8 cellular contexts compared by ENCODE assay signal in genomic region chr9:127927457-127928231, GRCh38. TPM values are rescaled to one million over a fixed set of nuclear protein-coding genes. Genes with fewer than 3 reads are reported as not detected.
A peak's percentile ranks its signal among the peaks of the same experiment; 100 is the strongest.
DNase-seq lines count a peak whose midpoint lies in the region; ATAC-seq and TF ChIP-seq lines count a peak whose summit lies in the region.

No MANE protein-coding gene starts in this region.

- no peak for TF ChIP-seq CTCF in lower leg skin (IDR thresholded peaks at IDR 0.05)

- no peak overlapping the region for H3K27ac Mint-ChIP-seq in activated T-cell treated with anti-CD3 and anti-CD28 coated beads, Interleukin-2, amount 50 U/mL, for 24 hours

- peaks cover 18% of the 10 kb centered on the region for H3K27me3 Mint-ChIP-seq in activated T-cell treated with anti-CD3 and anti-CD28 coated beads, Interleukin-2, amount 50 U/mL, for 24 hours

- H3K4me3 Mint-ChIP-seq in activated T-cell treated with anti-CD3 and anti-CD28 coated beads, Interleukin-2, amount 50 U/mL, for 24 hours: peak overlapping the region; percentile 75

- no peak for TF ChIP-seq POLR2A in lower leg skin (IDR thresholded peaks at IDR 0.05)

- H3K9me3 Mint-ChIP-seq in activated T-cell treated with anti-CD3 and anti-CD28 coated beads, Interleukin-2, amount 50 U/mL, for 24 hours: no peaks in the 10 kb centered on the region

- ATAC-seq in Right ventricle myocardium inferior (no peak), left ventricle myocardium superior (peak; percentile 7), GM18520 (IDR thresholded peaks at IDR 0.05; ENCODE audit: unreplicated experiment) (no peak), GM21717 (IDR thresholded peaks at IDR 0.05; ENCODE audit: unreplicated experiment) (no peak)

- no peaks in the 10 kb centered on the region for H3K36me3 Mint-ChIP-seq in activated T-cell treated with anti-CD3 and anti-CD28 coated beads, Interleukin-2, amount 50 U/mL, for 24 hours (ENCODE audit: low read depth)

- WGBS in lower leg skin, 2 donors: 4 to 10% methylated on average over 26 to 35 of the region's 48 CpGs

- H3K4me3 ChIP-seq in lower leg skin (ENCODE audit: low read depth, poor library complexity, severe bottlenecking): no peak overlapping the region

- H3K4me1 Mint-ChIP-seq in activated T-cell treated with anti-CD3 and anti-CD28 coated beads, Interleukin-2, amount 50 U/mL, for 24 hours (ENCODE audit: low read depth): peaks cover 36% of the 10 kb centered on the region

- intact Hi-C loops in Right ventricle myocardium inferior (cut with DNase I): no loop called here
- intact Hi-C loops in cardiac septum (cut with DNase I): no loop called here
- intact Hi-C loops in left ventricle myocardium superior (cut with micrococcal nuclease): no loop called here
- intact Hi-C loops in lower leg skin (cut with DNase I; ENCODE audit: low total_unique reads): loop anchor here (10.0 kb wide), 1 partner anchor 423 kb away; no protein-coding TSS in a partner anchor

- DNase-seq in Right ventricle myocardium inferior (ENCODE audit: missing footprints): peak; percentile 57
- no peak for DNase-seq in cardiac septum (ENCODE audit: low spot score)
- DNase-seq in activated T-cell treated with anti-CD3 and anti-CD28 coated beads, Interleukin-2, amount 50 U/mL, for 24 hours: peak; percentile 73
- no peak for DNase-seq in left ventricle myocardium superior
- peak; percentile 70 for DNase-seq in stimulated activated CD4-positive, alpha-beta T cell treated with anti-CD3 and anti-CD28 coated beads, Interleukin-1b, Interleukin-23, amount 100 ng/mL, for 48 hours
- DNase-seq in lower leg skin (ENCODE audit: low spot score in 2 of 2): no peak

RNA-seq across cellular contexts. Expression of gene PIP5KL1, which starts 2.9 kb away (rescaled TPM):
- not detected for total RNA-seq in Right ventricle myocardium inferior
- 0.57 TPM for total RNA-seq in cardiac septum
- total RNA-seq in left ventricle myocardium superior: not detected
- 10 to 100 TPM in 1 of 4 donors, 1 to 10 TPM in 3; 4.1 to 11.3 (median 8.4) TPM for total RNA-seq in lower leg skin

RNA-seq across cellular contexts. Expression of gene DPM2, which starts 10.0 kb away (rescaled TPM):
- 11.9 TPM for total RNA-seq in Right ventricle myocardium inferior
- 14.9 TPM for total RNA-seq in cardiac septum
- total RNA-seq in left ventricle myocardium superior: 11.1 TPM
- 10 to 100 TPM; 11.9 to 21.1 (median 15.8) TPM for total RNA-seq in lower leg skin

RNA-seq across cellular contexts. Expression of gene ST6GALNAC4, which starts 10.8 kb away (rescaled TPM):
- total RNA-seq in Right ventricle myocardium inferior (21.9 TPM), cardiac septum (48.1 TPM), left ventricle myocardium superior (28.5 TPM), lower leg skin (10 to 100 TPM in 2 of 4 donors, 1 to 10 TPM in 2; 4.6 to 28.5 (median 16.5) TPM)

RNA-seq across cellular contexts. Expression of gene ST6GALNAC6, which starts 28.2 kb away (rescaled TPM):
- 43.3 TPM for total RNA-seq in Right ventricle myocardium inferior
- total RNA-seq in cardiac septum: 49.4 TPM
- total RNA-seq in left ventricle myocardium superior: 50.5 TPM
- 10 to 100 TPM; 50.5 to 72.9 (median 65.6) TPM for total RNA-seq in lower leg skin

RNA-seq across cellular contexts. Expression of gene AK1, which starts 50.2 kb away (rescaled TPM):
- total RNA-seq in Right ventricle myocardium inferior (880 TPM), cardiac septum (484 TPM), left ventricle myocardium superior (853 TPM), lower leg skin (10 to 100 TPM in 3 of 4 donors, 1 to 10 TPM in 1; 9.5 to 35.4 (median 19.8) TPM)

Comparison
In these comparisons a context has a peak if more than half of its experiments do, and no peak if none do; other contexts are left out.
1. DNase-seq: peak in Right ventricle myocardium inferior (single experiment), activated T-cell treated with anti-CD3 and anti-CD28 coated beads, Interleukin-2, amount 50 U/mL, for 24 hours (single experiment) and stimulated activated CD4-positive, alpha-beta T cell treated with anti-CD3 and anti-CD28 coated beads, Interleukin-1b, Interleukin-23, amount 100 ng/mL, for 48 hours (single experiment); none in cardiac septum (single experiment), left ventricle myocardium superior (single experiment) and lower leg skin (0 of 2).